ENCODE assay signal across 10 cellular contexts in the genomic region with DNA sequence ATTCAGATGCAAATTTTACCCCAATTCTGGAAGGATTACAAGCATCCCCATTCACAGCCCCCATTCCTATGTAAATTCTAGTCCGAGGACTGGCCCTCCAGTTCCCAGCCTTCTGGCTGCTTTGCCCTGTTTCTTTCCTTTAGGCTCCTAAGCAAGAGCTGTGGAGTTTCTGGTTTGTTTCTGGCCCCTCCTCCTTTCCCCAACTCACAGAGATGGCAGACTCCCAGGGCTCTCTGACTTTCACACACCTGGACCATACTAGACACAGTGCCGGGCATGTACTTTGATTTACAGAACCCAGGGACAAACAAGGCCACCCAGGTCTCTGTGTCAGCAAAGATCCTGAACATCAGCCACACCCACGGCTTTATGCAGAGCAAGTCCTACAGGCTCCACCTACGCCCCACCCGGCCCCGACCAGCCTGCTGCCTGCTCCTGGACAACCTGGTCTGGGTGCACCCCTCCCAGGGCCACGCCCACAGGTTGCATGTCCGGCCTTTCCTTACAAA.
DNase-seq lines count a peak whose midpoint lies in the region; ATAC-seq, FAIRE-seq and TF ChIP-seq lines count a peak whose summit lies in the region.
"Had no signal": no experiment of that assay in that cellular context is flagged by ENCODE, and none has a peak within 500 bp of the region (broad histone marks: within the 10 kb centered on the region; RNA-seq: fewer than 3 reads in every experiment).

No MANE protein-coding gene starts in this region.

- H3K4me3 Mint-ChIP-seq in astrocyte (ENCODE audit: unreplicated experiment) (no peak overlapping the region), HFFc6 (no peak overlapping the region)

- H3K36me3 Mint-ChIP-seq in astrocyte (ENCODE audit: low read depth, unreplicated experiment) (no peaks in the 10 kb centered on the region), HFFc6 (ENCODE audit: low read depth) (no peaks in the 10 kb centered on the region)

- no peak overlapping the region for H2AFZ ChIP-seq in astrocyte (ENCODE audit: low read depth, low read length)

- ATAC-seq in GM21367 (IDR thresholded peaks at IDR 0.05; ENCODE audit: unreplicated experiment) = no peak
- no peak for ATAC-seq in GM18870 (IDR thresholded peaks at IDR 0.05; ENCODE audit: unreplicated experiment)

- no peak overlapping the region for H3K9ac ChIP-seq in astrocyte (ENCODE audit: low read length)

- no peak overlapping the region for H3K4me2 ChIP-seq in astrocyte (ENCODE audit: low read length)

- FAIRE-seq in astrocyte (lab: Jason Lieb, UNC) = no peak
- FAIRE-seq: G401.6 had no signal

- no peaks in the 10 kb centered on the region for H3K36me3 ChIP-seq in astrocyte (ENCODE audit: insufficient read depth, low read length)

- peaks cover 12% of the 10 kb centered on the region for H3K4me1 Mint-ChIP-seq in astrocyte (ENCODE audit: low read depth, unreplicated experiment)
- H3K4me1 Mint-ChIP-seq in HFFc6 (ENCODE audit: low read depth) = no peaks in the 10 kb centered on the region

- H3K4me3 ChIP-seq in astrocyte (ENCODE audit: insufficient read depth, low read depth, low read length) (no peak overlapping the region), foreskin fibroblast (ENCODE audit: low read depth in 1 of 2, low read length in 2 of 2) (no peak overlapping the region)

- H3K27me3 ChIP-seq in astrocyte (ENCODE audit: insufficient read depth, low read length) = no peaks in the 10 kb centered on the region

- peak; percentile 40 for DNase-seq in HuH-7.5 (ENCODE audit: low spot score)
- no peak for DNase-seq in astrocyte (ENCODE audit: low read depth)
- DNase-seq in left kidney (ENCODE audit: low read depth, low spot score) = peak; percentile 54
- DNase-seq in HFFc6 = no peak
- DNase-seq in foreskin fibroblast = no peak
- DNase-seq: NCI-H2227 treated with DMSO at 0.1 percent for 48 hours had no signal

- H3K4me1 ChIP-seq in astrocyte (ENCODE audit: insufficient read depth, low read length) = peaks cover 7% of the 10 kb centered on the region

- H3K27me3 Mint-ChIP-seq in astrocyte (ENCODE audit: low read depth, unreplicated experiment) (peaks cover 9% of the 10 kb centered on the region), HFFc6 (ENCODE audit: insufficient read depth) (peaks cover 9% of the 10 kb centered on the region)

- no peaks in the 10 kb centered on the region for H4K20me1 ChIP-seq in astrocyte (ENCODE audit: insufficient read depth, low read length)

- H3K27ac Mint-ChIP-seq in astrocyte (ENCODE audit: unreplicated experiment) (peak overlapping the region; percentile 47), HFFc6 (no peak overlapping the region)

- H3K27ac ChIP-seq in C4-2B = peak overlapping the region; percentile 42
- no peak overlapping the region for H3K27ac ChIP-seq in astrocyte (ENCODE audit: low read depth, low read length)

- H3K9me3 ChIP-seq in astrocyte (ENCODE audit: insufficient read depth, low read depth, low read length) = no peaks in the 10 kb centered on the region

- H3K79me2 ChIP-seq in astrocyte (ENCODE audit: insufficient read depth, low read length) = no peaks in the 10 kb centered on the region

- no peak for TF ChIP-seq CTCF in C4-2B (conservative IDR thresholded peaks at IDR 0.05)
- no peak for TF ChIP-seq CTCF in astrocyte (IDR thresholded peaks at IDR 0.05; ENCODE audit: insufficient read depth, low read depth, low read length)
- TF ChIP-seq CTCF in HFFc6 (IDR thresholded peaks at IDR 0.05) = no peak
- TF ChIP-seq CTCF in foreskin fibroblast (IDR thresholded peaks at IDR 0.05; ENCODE audit: low read depth, low read length) = no peak

- no peaks in the 10 kb centered on the region for H3K9me3 Mint-ChIP-seq in astrocyte (ENCODE audit: unreplicated experiment)
- no peaks in the 10 kb centered on the region; the same call in 1 of the 2 replicates for H3K9me3 Mint-ChIP-seq in HFFc6

Comparison
In these comparisons a context has a peak if more than half of its experiments do, and no peak if none do; other contexts are left out.
1. DNase-seq: peak in HuH-7.5 (single experiment) and left kidney (single experiment); none in astrocyte (single experiment), HFFc6 (single experiment) and foreskin fibroblast (0 of 2).